Comparison of ENCODE assay signal across 8 cellular contexts in genomic region chr11:9506489-9507343, GRCh38. TPM values are rescaled to one million over a fixed set of nuclear protein-coding genes. Genes with fewer than 3 reads are reported as not detected.
DNase-seq lines count a peak whose midpoint lies in the region; ATAC-seq and TF ChIP-seq lines count a peak whose summit lies in the region.

No MANE protein-coding gene starts in this region.

- H3K4me3 ChIP-seq in lower leg skin (ENCODE audit: low read depth, poor library complexity, severe bottlenecking) = no peak overlapping the region

- ATAC-seq in HG03045 (IDR thresholded peaks at IDR 0.05; ENCODE audit: unreplicated experiment) = peak; percentile 48
- ATAC-seq in HG02852 (IDR thresholded peaks at IDR 0.05; ENCODE audit: unreplicated experiment) = no peak

- peak; percentile 76 for DNase-seq in DMS 273 (lab: John Stamatoyannopoulos, UW; ENCODE audit: unreplicated experiment)
- DNase-seq in NCI-H526 treated with DMSO at 0.1 percent for 48 hours (lab: John Stamatoyannopoulos, UW) = peak; percentile 55
- DNase-seq in activated CD4-positive, alpha-beta T cell treated with anti-CD3 and anti-CD28 coated beads, Interleukin-2, amount 50 U/mL, for 1 hour = peak; percentile 74
- DNase-seq in dermis microvascular lymphatic vessel endothelial cell (ENCODE audit: low read depth in 2 of 2) = peak; percentile 79 to 85
- peak; percentile 55 to 91 for DNase-seq in lower leg skin (ENCODE audit: low spot score in 2 of 2)
- peak; percentile 38 for DNase-seq in stimulated activated CD8-positive, alpha-beta memory T cell treated with anti-CD3 and anti-CD28 coated beads, Interleukin-12 subunit alpha, Interleukin-12 subunit beta, amount 100 ng/mL, for 24 hours (ENCODE audit: extremely low read depth)

- peak in 1 of 3 donors; percentile 61 for TF ChIP-seq CTCF in lower leg skin (IDR thresholded peaks at IDR 0.05)

- TF ChIP-seq POLR2A in lower leg skin (IDR thresholded peaks at IDR 0.05) = no peak

- 47 to 50% methylated on average over 6 of the region's 6 CpGs for WGBS in lower leg skin, 2 donors

- intact Hi-C loops in lower leg skin (cut with DNase I; ENCODE audit: low total_unique reads) = no loop called here

RNA-seq across cellular contexts. Expression of gene ZNF143, which starts 45.9 kb away (rescaled TPM):
- 27.6 and 29.5 TPM in 2 replicates for total RNA-seq in dermis microvascular lymphatic vessel endothelial cell
- 10 to 100 TPM; 17.8 to 44.2 (median 30.9) TPM for total RNA-seq in lower leg skin
